ENCODE assay signal across 27 cellular contexts in genomic region chr2:170457742-170458141, GRCh38.
"Had no signal": no experiment of that assay in that cellular context is flagged by ENCODE, and none has a peak within 500 bp of the region (broad histone marks: within the 10 kb centered on the region; RNA-seq: fewer than 3 reads in every experiment).

No MANE protein-coding gene starts in this region.

- H3K27ac ChIP-seq: colonic mucosa, coronary artery, dorsolateral prefrontal cortex, epithelial cell of prostate, esophagus muscularis mucosa, esophagus squamous epithelium, foreskin keratinocyte, gastrocnemius medialis, gastroesophageal sphincter, heart left ventricle, heart right ventricle had no signal

- H3K9me3 ChIP-seq: colonic mucosa, esophagus muscularis mucosa, esophagus squamous epithelium, gastrocnemius medialis, gastroesophageal sphincter, heart left ventricle, heart right ventricle had no signal

- ATAC-seq: effector memory CD8-positive, alpha-beta T cell; esophagus mucosa; gastrocnemius medialis; gastroesophageal sphincter; heart left ventricle; heart right ventricle had no signal

- H3K27me3 ChIP-seq: colonic mucosa, esophagus squamous epithelium, foreskin keratinocyte, gastrocnemius medialis, heart left ventricle, heart right ventricle had no signal

- H3K4me3 ChIP-seq: colonic mucosa, coronary artery, dorsolateral prefrontal cortex, esophagus muscularis mucosa, esophagus squamous epithelium, gastrocnemius medialis, gastroesophageal sphincter, heart left ventricle, heart right ventricle had no signal

- FAIRE-seq: endometrium, endothelial cell of umbilical vein, frontal cortex had no signal

- H3K4me1 ChIP-seq: colonic mucosa, esophagus muscularis mucosa, foreskin keratinocyte, gastroesophageal sphincter, heart left ventricle had no signal

- H3K36me3 ChIP-seq: colonic mucosa, esophagus muscularis mucosa, esophagus squamous epithelium, gastrocnemius medialis, gastroesophageal sphincter, heart left ventricle, heart right ventricle had no signal

- DNase-seq: colonic mucosa; cortex of kidney; dermis blood vessel endothelial cell; dorsolateral prefrontal cortex; effector CD4-positive, alpha-beta T cell; effector CD8-positive, alpha-beta T cell; effector memory CD4-positive, alpha-beta T cell; effector memory CD8-positive, alpha-beta T cell; endodermal cell; erythroblast; esophagus squamous epithelium; foreskin fibroblast; foreskin keratinocyte; foreskin melanocyte; gastrocnemius medialis; glutamatergic neuron; head of caudate nucleus; heart left ventricle; heart right ventricle had no signal
